Comparison of ENCODE assay signal across 22 cellular contexts in genomic region chr6:114144887-114145851, GRCh38.
DNase-seq lines count a peak whose midpoint lies in the region; ATAC-seq, FAIRE-seq and TF ChIP-seq lines count a peak whose summit lies in the region.
"Had no signal": no experiment of that assay in that cellular context is flagged by ENCODE, and none has a peak within 500 bp of the region (broad histone marks: within the 10 kb centered on the region; RNA-seq: fewer than 3 reads in every experiment).

No MANE protein-coding gene starts in this region.

- H3K4me1 Mint-ChIP-seq in naive thymus-derived CD4-positive, alpha-beta T cell: no peaks in the 10 kb centered on the region
- H3K4me1 Mint-ChIP-seq: activated CD4-positive, alpha-beta T cell treated with anti-CD3 and anti-CD28 coated beads, Interleukin-2, amount 10 ng/mL, durations not matched to agents 24 days and 14 days; activated naive CD8-positive, alpha-beta T cell treated with anti-CD3 and anti-CD28 coated beads, Interleukin-2, amount 50 U/mL, for 24 hours had no signal

- peaks cover 0 to 14% (median 9%) of the 10 kb centered on the region in 11 donors for H3K9me3 Mint-ChIP-seq in naive thymus-derived CD4-positive, alpha-beta T cell
- H3K9me3 Mint-ChIP-seq: HFFc6 had no signal

- peaks cover 54% of the 10 kb centered on the region for H3K4me1 ChIP-seq in HepG2 (ENCODE audit: insufficient read depth, low read length)
- H3K4me1 ChIP-seq in right lobe of liver: no peaks in the 10 kb centered on the region
- no peaks in the 10 kb centered on the region for H3K4me1 ChIP-seq in body of pancreas
- H3K4me1 ChIP-seq in mesodermal cell (ENCODE audit: control insufficient read depth, insufficient read depth, low read length, poor library complexity, severe bottlenecking): peaks cover 16% of the 10 kb centered on the region
- no peaks in the 10 kb centered on the region for H3K4me1 ChIP-seq in naive thymus-derived CD4-positive, alpha-beta T cell (ENCODE audit: control insufficient read depth in 2 of 2, insufficient read depth in 2 of 2, low read length in 2 of 2)
- H3K4me1 ChIP-seq: BLaER1, gastroesophageal sphincter, left ventricle myocardium inferior, stomach, uterus had no signal

- peaks cover 0 to 3% (median 0%) of the 10 kb centered on the region in 5 donors for H3K36me3 Mint-ChIP-seq in naive thymus-derived CD4-positive, alpha-beta T cell

- FAIRE-seq in HepG2 (lab: Jason Lieb, UNC): peak; percentile 83
- FAIRE-seq: D721Med had no signal

- in situ Hi-C loops in HepG2 (cut with HindIII; ENCODE audit: extremely low pct_ligation_motif_present, low pct_unique_long_range_greater_than_20kb): no loop called here

- POLR2A ChIA-PET in HepG2 (lab: Yijun Ruan, JAX): interaction anchor here (0.9 to 3.9 kb wide), 7 partner anchors 11 to 219 kb away, joined by 3 to 72 read pairs (median 7); no protein-coding TSS in a partner anchor
- POLR2A ChIA-PET in naive thymus-derived CD4-positive, alpha-beta T cell (lab: Charles Lee): no interaction called here

- no peak overlapping the region for H3K4me3 Mint-ChIP-seq in naive thymus-derived CD4-positive, alpha-beta T cell
- H3K4me3 Mint-ChIP-seq: activated CD4-positive, alpha-beta T cell treated with anti-CD3 and anti-CD28 coated beads, Interleukin-2, amount 10 ng/mL, durations not matched to agents 24 days and 14 days; activated naive CD8-positive, alpha-beta T cell treated with anti-CD3 and anti-CD28 coated beads, Interleukin-2, amount 50 U/mL, for 24 hours; HFFc6 had no signal

- H3K27me3 Mint-ChIP-seq in naive thymus-derived CD4-positive, alpha-beta T cell: peaks cover 0 to 14% (median 12%) of the 10 kb centered on the region in 5 donors
- H3K27me3 Mint-ChIP-seq: activated CD4-positive, alpha-beta T cell treated with anti-CD3 and anti-CD28 coated beads, Interleukin-2, amount 10 ng/mL, durations not matched to agents 24 days and 14 days had no signal

- no TSS peak for BruUV-seq in HepG2 (replicated peaks; lab: Mats Ljungman, UMichigan)

- intact Hi-C loops in HepG2 (cut with micrococcal nuclease; ENCODE audit: unreplicated experiment) (loop anchor here (1.0 to 5.0 kb wide), 5 partner anchors 14 to 198 kb away; partner anchors contain the start of gene HS3ST5), right lobe of liver (cut with DNase I) (no loop called here), body of pancreas (cut with DNase I) (no loop called here), sciatic nerve (cut with DNase I) (no loop called here)
- intact Hi-C loops in naive thymus-derived CD4-positive, alpha-beta T cell (cut with micrococcal nuclease): no loop called here

- peak overlapping the region; percentile 30 to 53 (median 44); a peak in 5 of 6 replicates for H3K4me3 ChIP-seq in HepG2 (replicated peaks in 1 of 3; ENCODE audit: insufficient read depth in 1 of 3, low read depth in 2 of 3, low read length in 3 of 3)
- no peak overlapping the region for H3K4me3 ChIP-seq in right lobe of liver
- no peak overlapping the region for H3K4me3 ChIP-seq in body of pancreas
- no peak overlapping the region for H3K4me3 ChIP-seq in mesodermal cell (ENCODE audit: extremely low read depth, insufficient read depth, low read length, poor library complexity, severe bottlenecking)
- no peak overlapping the region for H3K4me3 ChIP-seq in naive thymus-derived CD4-positive, alpha-beta T cell (ENCODE audit: low read length)
- H3K4me3 ChIP-seq: BLaER1, gastroesophageal sphincter, left ventricle myocardium inferior, ovary, stomach, uterus had no signal

- H3K27ac ChIP-seq in HepG2 (ENCODE audit: extremely low read length, insufficient read depth, low read length) (peak overlapping the region; percentile 82), right lobe of liver (no peak overlapping the region), body of pancreas (peak overlapping the region in 3 of 4 donors; percentile 34 to 73 (median 51)), mesodermal cell (ENCODE audit: low read depth, low read length, severe bottlenecking) (peak overlapping the region; percentile 62)
- H3K27ac ChIP-seq in naive thymus-derived CD4-positive, alpha-beta T cell (ENCODE audit: low read depth, low read length): no peak overlapping the region
- H3K27ac ChIP-seq: BLaER1, gastroesophageal sphincter, left ventricle myocardium inferior, ovary, uterus had no signal

- H3K4me2 ChIP-seq in HepG2 (ENCODE audit: low read depth, low read length): peak overlapping the region; percentile 73
- H3K4me2 ChIP-seq: BLaER1 had no signal

- H3K27me3 ChIP-seq in HepG2 (ENCODE audit: control insufficient read depth in 1 of 2, insufficient read depth in 2 of 2, low read length in 2 of 2) (no peaks in the 10 kb centered on the region), right lobe of liver (no peaks in the 10 kb centered on the region), body of pancreas (no peaks in the 10 kb centered on the region)
- no peaks in the 10 kb centered on the region for H3K27me3 ChIP-seq in naive thymus-derived CD4-positive, alpha-beta T cell (ENCODE audit: control insufficient read depth in 2 of 2, insufficient read depth in 2 of 2, low read length in 2 of 2)
- H3K27me3 ChIP-seq: BLaER1, gastroesophageal sphincter, ovary, stomach, uterus had no signal

- TF ChIP-seq EP300 in HepG2 (IDR thresholded peaks at IDR 0.05; ENCODE audit: low read depth in 2 of 2, low read length in 2 of 2) (peak; percentile 38 to 88; a peak in 3 of 4 replicates), HepG2 (CRISPR knock-in tag; IDR thresholded peaks at IDR 0.05; ENCODE audit: borderline replicate concordance) (peak; percentile 87)

- TF ChIP-seq POLR2A in HepG2 (IDR thresholded peaks at IDR 0.05; ENCODE audit: insufficient read depth in 1 of 2, low read depth in 2 of 2, low read length in 2 of 2) (no peak; a peak in 1 of 4 replicates), right lobe of liver (IDR thresholded peaks at IDR 0.05) (no peak), body of pancreas (IDR thresholded peaks at IDR 0.05) (no peak), GM18505 (IDR thresholded peaks at IDR 0.05; ENCODE audit: borderline replicate concordance, extremely low read depth, insufficient read depth, insufficient read length) (no peak)

- H3K9me3 ChIP-seq in HepG2 (ENCODE audit: low read length) (peaks cover 4% of the 10 kb centered on the region), right lobe of liver (no peaks in the 10 kb centered on the region), body of pancreas (no peaks in the 10 kb centered on the region), mesodermal cell (ENCODE audit: control insufficient read depth, low read length) (peaks cover 5% of the 10 kb centered on the region)
- no peaks in the 10 kb centered on the region for H3K9me3 ChIP-seq in naive thymus-derived CD4-positive, alpha-beta T cell (ENCODE audit: control insufficient read depth in 2 of 3, low read length in 3 of 3)
- H3K9me3 ChIP-seq: BLaER1, ovary, uterus had no signal

- TF ChIP-seq RAD21 in HepG2 (CRISPR knock-in tag; IDR thresholded peaks at IDR 0.05): no peak

- peak; percentile 99 for ATAC-seq in HepG2
- ATAC-seq in right lobe of liver: no peak
- ATAC-seq in body of pancreas: peak; percentile 91
- no peak for ATAC-seq in naive thymus-derived CD4-positive, alpha-beta T cell
- ATAC-seq in sciatic nerve: no peak
- ATAC-seq in GM18505 (IDR thresholded peaks at IDR 0.05; ENCODE audit: unreplicated experiment): no peak
- ATAC-seq: activated naive CD8-positive, alpha-beta T cell treated with anti-CD3 and anti-CD28 coated beads, Interleukin-2, amount 50 U/mL, for 24 hours; gastroesophageal sphincter had no signal

- peak overlapping the region in 1 of 9 donors; percentile 42 for H3K27ac Mint-ChIP-seq in naive thymus-derived CD4-positive, alpha-beta T cell
- H3K27ac Mint-ChIP-seq: activated CD4-positive, alpha-beta T cell treated with anti-CD3 and anti-CD28 coated beads, Interleukin-2, amount 10 ng/mL, durations not matched to agents 24 days and 14 days; activated naive CD8-positive, alpha-beta T cell treated with anti-CD3 and anti-CD28 coated beads, Interleukin-2, amount 50 U/mL, for 24 hours; HFFc6 had no signal

- H3K9ac ChIP-seq in HepG2 (ENCODE audit: insufficient read depth, low read depth, low read length): peak overlapping the region; percentile 48
- H3K9ac ChIP-seq: BLaER1 had no signal

- 5% methylated on average over 8 of the region's 9 CpGs for WGBS in HepG2 (ENCODE audit: low lambda C conversion rate)
- 17% methylated on average over 6 of the region's 9 CpGs for WGBS in right lobe of liver (ENCODE audit: insufficient coverage, low coverage, low lambda C conversion rate, missing lambda C conversion rate)
- 24 to 32% methylated on average over 9 of the region's 9 CpGs for whole genome bisulfite sequencing in body of pancreas, 2 donors
- 55 to 60% methylated on average over 8 to 9 of the region's 9 CpGs for WGBS in mesodermal cell (ENCODE audit: insufficient coverage in 2 of 2), 2 experiments

- DNase-seq in HepG2 (ENCODE audit: low spot score) (peak; percentile 98), right lobe of liver (no peak), body of pancreas (peak in 3 of 4 donors; percentile 15 to 34 (median 26)), sciatic nerve (ENCODE audit: low spot score) (no peak), NCI-H2107 (lab: John Stamatoyannopoulos, UW) (no peak)
- DNase-seq in naive thymus-derived CD4-positive, alpha-beta T cell: no peak
- DNase-seq: activated CD4-positive, alpha-beta T cell treated with anti-CD3 and anti-CD28 coated beads, Interleukin-2, amount 10 ng/mL, durations not matched to agents 24 days and 14 days; activated naive CD8-positive, alpha-beta T cell treated with anti-CD3 and anti-CD28 coated beads, Interleukin-2, amount 50 U/mL, for 24 hours; HFFc6; KBM-7; left ventricle myocardium inferior; NCI-H1048; NCI-H2029 treated with DMSO at 0.1 percent for 48 hours; NCI-H510A; ovary; stomach; uterus had no signal

- no peaks in the 10 kb centered on the region for H4K20me1 ChIP-seq in HepG2 (ENCODE audit: insufficient read depth, low read length)
- H4K20me1 ChIP-seq: BLaER1 had no signal

- TF ChIP-seq CTCF in HepG2 (CRISPR knock-in tag; IDR thresholded peaks at IDR 0.05): peak; percentile 48
- no peak for TF ChIP-seq CTCF in right lobe of liver (IDR thresholded peaks at IDR 0.05)
- no peak for TF ChIP-seq CTCF in body of pancreas (IDR thresholded peaks at IDR 0.05)

- no peak overlapping the region for H2AFZ ChIP-seq in HepG2 (ENCODE audit: low read length)

- no peaks in the 10 kb centered on the region; a peak in 1 of 5 replicates for H3K36me3 ChIP-seq in HepG2 (replicated peaks in 1 of 2; ENCODE audit: control insufficient read depth in 1 of 2, insufficient read depth in 2 of 2, low read length in 2 of 2)
- no peaks in the 10 kb centered on the region for H3K36me3 ChIP-seq in right lobe of liver
- H3K36me3 ChIP-seq in body of pancreas (replicated peaks in 1 of 2; ENCODE audit: insufficient read depth in 1 of 2, low read depth in 2 of 2): no peaks in the 10 kb centered on the region
- H3K36me3 ChIP-seq in mesodermal cell (ENCODE audit: control insufficient read depth, insufficient read depth, low read length): no peaks in the 10 kb centered on the region
- no peaks in the 10 kb centered on the region for H3K36me3 ChIP-seq in naive thymus-derived CD4-positive, alpha-beta T cell (ENCODE audit: control insufficient read depth in 2 of 3, insufficient read depth in 3 of 3, low read length in 3 of 3)
- H3K36me3 ChIP-seq: BLaER1, gastroesophageal sphincter, left ventricle myocardium inferior, ovary, stomach, uterus had no signal

- H3K79me2 ChIP-seq in HepG2 (ENCODE audit: insufficient read depth, low read length): no peaks in the 10 kb centered on the region

- CTCF ChIA-PET in HepG2 (lab: Yijun Ruan, JAX; ENCODE audit: low intra/inter-chr PET ratio, low total read pairs): no interaction called here
- CTCF ChIA-PET in naive thymus-derived CD4-positive, alpha-beta T cell (lab: Charles Lee): no interaction called here

Comparison
In these comparisons a context has a peak if more than half of its experiments do, and no peak if none do; other contexts are left out.
1. ATAC-seq: peak in HepG2 (single experiment) and body of pancreas (single experiment); none in right lobe of liver (0 of 4), naive thymus-derived CD4-positive, alpha-beta T cell (single experiment), sciatic nerve (single experiment) and GM18505 (single experiment).
2. DNase-seq: peak in HepG2 (single experiment) and body of pancreas (3 of 4); none in right lobe of liver (0 of 3), naive thymus-derived CD4-positive, alpha-beta T cell (0 of 9), sciatic nerve (single experiment) and NCI-H2107 (single experiment).
3. H3K27ac ChIP-seq: peak in HepG2 (single experiment), body of pancreas (3 of 4) and mesodermal cell (single experiment); none in right lobe of liver (0 of 3) and naive thymus-derived CD4-positive, alpha-beta T cell (single experiment).
4. H3K4me3 ChIP-seq: peak in HepG2 (3 of 3); none in right lobe of liver (0 of 3), body of pancreas (0 of 2), mesodermal cell (single experiment) and naive thymus-derived CD4-positive, alpha-beta T cell (single experiment).